ENCODE assay signal across 7 cellular contexts in the genomic region with DNA sequence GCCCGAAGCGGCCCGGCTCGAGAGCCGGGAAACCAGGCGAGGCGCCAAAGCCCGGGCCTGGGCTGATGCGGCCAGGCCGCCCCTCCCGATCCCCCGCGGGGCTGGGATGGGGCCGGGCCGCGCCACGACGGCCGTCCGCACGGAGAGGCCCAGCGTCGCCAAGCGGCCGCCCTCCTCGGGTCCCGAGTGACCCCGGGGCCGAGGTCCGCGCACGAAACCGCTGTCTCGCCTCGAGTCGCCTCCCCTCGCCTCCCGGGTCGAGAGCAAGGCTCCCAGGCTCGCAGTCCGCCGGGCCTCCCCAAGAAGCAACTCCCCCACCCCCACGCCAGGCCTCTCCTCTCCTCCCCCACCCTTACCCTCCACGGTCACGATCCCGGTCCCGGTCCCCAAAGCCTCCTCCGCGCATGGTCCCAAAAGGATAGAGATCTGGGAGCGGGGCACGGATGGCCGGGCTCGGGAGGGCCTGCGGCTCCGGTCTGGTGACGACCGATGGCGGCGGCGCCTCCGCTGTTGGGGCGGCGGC. TPM values are rescaled to one million over a fixed set of nuclear protein-coding genes. Genes with fewer than 3 reads are reported as not detected.
DNase-seq lines count a peak whose midpoint lies in the region; ATAC-seq, FAIRE-seq and TF ChIP-seq lines count a peak whose summit lies in the region.

No MANE protein-coding gene starts in this region.

- peak overlapping the region; percentile 99 for H3K4me3 Mint-ChIP-seq in activated CD8-positive, alpha-beta memory T cell treated with anti-CD3 and anti-CD28 coated beads, Interleukin-2, amount 10 ng/mL, durations not matched to agents 7 days and 5 days

- peaks cover 53% of the 10 kb centered on the region for H3K4me1 Mint-ChIP-seq in activated CD8-positive, alpha-beta memory T cell treated with anti-CD3 and anti-CD28 coated beads, Interleukin-2, amount 10 ng/mL, durations not matched to agents 7 days and 5 days

- peak overlapping the region; percentile 100 for H3K27ac ChIP-seq in mucosa of rectum (ENCODE audit: low read depth in 2 of 2, low read length in 2 of 2)

- H3K36me3 ChIP-seq in MG63 (peaks cover 49% of the 10 kb centered on the region), mucosa of rectum (ENCODE audit: control insufficient read depth in 2 of 2, insufficient read depth in 2 of 2, low read length in 2 of 2) (peaks cover 14 to 17% of the 10 kb centered on the region in 2 donors)

- FAIRE-seq in H54 (lab: Jason Lieb, UNC) = no peak

- DNase-seq in GM12865 (ENCODE audit: low read depth) (peak; percentile 64), H54 (ENCODE audit: insufficient read length, low spot score) (peak; percentile 17), MG63 (peak; percentile 73), epithelial cell of proximal tubule (ENCODE audit: low read depth) (no peak)
- peak; percentile 75 for DNase-seq in activated CD8-positive, alpha-beta memory T cell treated with anti-CD3 and anti-CD28 coated beads, Interleukin-2, amount 10 ng/mL, durations not matched to agents 7 days and 5 days
- DNase-seq in stimulated activated CD8-positive, alpha-beta memory T cell treated with anti-CD3 and anti-CD28 coated beads, Interleukin-7, amount 100 ng/mL, for 1 hour (ENCODE audit: low read depth in 2 of 2) = peak; percentile 15 to 29

- TF ChIP-seq CTCF in GM12865 (IDR thresholded peaks at IDR 0.05; ENCODE audit: insufficient read depth, low read depth, low read length, missing control alignments) (no peak), epithelial cell of proximal tubule (conservative IDR thresholded peaks at IDR 0.05; ENCODE audit: low read depth, low read length) (no peak)

- H3K9me3 ChIP-seq in MG63 (no peaks in the 10 kb centered on the region), mucosa of rectum (ENCODE audit: control insufficient read depth in 2 of 2, low read length in 2 of 2) (no peaks in the 10 kb centered on the region)

- H3K9me3 Mint-ChIP-seq in activated CD8-positive, alpha-beta memory T cell treated with anti-CD3 and anti-CD28 coated beads, Interleukin-2, amount 10 ng/mL, durations not matched to agents 7 days and 5 days (ENCODE audit: low read depth) = no peaks in the 10 kb centered on the region

- peak overlapping the region; percentile 100 for H3K27ac Mint-ChIP-seq in activated CD8-positive, alpha-beta memory T cell treated with anti-CD3 and anti-CD28 coated beads, Interleukin-2, amount 10 ng/mL, durations not matched to agents 7 days and 5 days

- H3K27me3 ChIP-seq in MG63 (no peaks in the 10 kb centered on the region), mucosa of rectum (ENCODE audit: control insufficient read depth in 2 of 2, insufficient read depth in 2 of 2, low read length in 2 of 2) (no peaks in the 10 kb centered on the region)

- H3K4me3 ChIP-seq in GM12865 (ENCODE audit: low read depth, low read length) (peak overlapping the region; percentile 93), MG63 (peak overlapping the region; percentile 100), epithelial cell of proximal tubule (ENCODE audit: low read depth, low read length) (peak overlapping the region; percentile 88), mucosa of rectum (ENCODE audit: low read length in 2 of 2) (peak overlapping the region; percentile 87 to 95)

- peaks cover 52% of the 10 kb centered on the region for H3K36me3 Mint-ChIP-seq in activated CD8-positive, alpha-beta memory T cell treated with anti-CD3 and anti-CD28 coated beads, Interleukin-2, amount 10 ng/mL, durations not matched to agents 7 days and 5 days

- H3K4me1 ChIP-seq in mucosa of rectum (ENCODE audit: control insufficient read depth in 2 of 2, insufficient read depth in 2 of 2, low read length in 2 of 2) = peaks cover 13 to 24% of the 10 kb centered on the region in 2 donors

- ATAC-seq in activated CD8-positive, alpha-beta memory T cell treated with anti-CD3 and anti-CD28 coated beads, Interleukin-2, amount 10 ng/mL, durations not matched to agents 7 days and 5 days = peak; percentile 41

- 0 out of 2 replicates have a peak, but pooled peaks have one; percentile 26 for TF ChIP-seq POLR2A in H54 (IDR thresholded peaks at IDR 0.05; ENCODE audit: low read depth, low read length)

- no peaks in the 10 kb centered on the region for H3K27me3 Mint-ChIP-seq in activated CD8-positive, alpha-beta memory T cell treated with anti-CD3 and anti-CD28 coated beads, Interleukin-2, amount 10 ng/mL, durations not matched to agents 7 days and 5 days

- peak overlapping the region; percentile 99 to 100 for H3K9ac ChIP-seq in mucosa of rectum (ENCODE audit: low read depth in 1 of 2, low read length in 2 of 2)

- CTCF ChIA-PET in activated CD8-positive, alpha-beta memory T cell treated with anti-CD3 and anti-CD28 coated beads, Interleukin-2, amount 10 ng/mL, durations not matched to agents 7 days and 5 days (lab: Charles Lee) = no interaction called here

RNA-seq across cellular contexts. Expression of a gene that starts 0.5 kb away (rescaled TPM):
- 246 and 311 TPM in 2 replicates for total RNA-seq in MG63 (2014; rRNA removed; shearing (Covaris generic); ENCODE audit: low replicate concordance)
- total RNA-seq in activated CD8-positive, alpha-beta memory T cell treated with anti-CD3 and anti-CD28 coated beads, Interleukin-2, amount 10 ng/mL, durations not matched to agents 7 days and 5 days = 100 to 1,000 TPM; 452 to 527 TPM
- total RNA-seq in epithelial cell of proximal tubule = 186 and 275 TPM in 2 replicates

RNA-seq across cellular contexts. Expression of a gene that starts 37.8 kb away (rescaled TPM):
- total RNA-seq in MG63 (2014; rRNA removed; shearing (Covaris generic); ENCODE audit: low replicate concordance) = 39.0 and 39.8 TPM in 2 replicates
- total RNA-seq in activated CD8-positive, alpha-beta memory T cell treated with anti-CD3 and anti-CD28 coated beads, Interleukin-2, amount 10 ng/mL, durations not matched to agents 7 days and 5 days = 1 to 10 TPM in 1 of 2 experiments, under 1 TPM in 1; 0.23 to 1.2 TPM
- 23.4 and 27.1 TPM in 2 replicates for total RNA-seq in epithelial cell of proximal tubule

RNA-seq across cellular contexts. Expression of a gene that starts 50.7 kb away (rescaled TPM):
- not detected in 2 replicates for total RNA-seq in MG63 (2014; rRNA removed; shearing (Covaris generic); ENCODE audit: low replicate concordance)
- not detected for total RNA-seq in activated CD8-positive, alpha-beta memory T cell treated with anti-CD3 and anti-CD28 coated beads, Interleukin-2, amount 10 ng/mL, durations not matched to agents 7 days and 5 days
- total RNA-seq in epithelial cell of proximal tubule = 0.07 TPM in 1 of 2 replicates, not detected in the other

Comparison
In these comparisons a context has a peak if more than half of its experiments do, and no peak if none do; other contexts are left out.
1. RNA of a gene that starts 37.8 kb away (total RNA-seq): 39.0 to 39.8 TPM in MG63 and 23.4 to 27.1 TPM in epithelial cell of proximal tubule; 0.23 to 1.2 TPM in activated CD8-positive, alpha-beta memory T cell treated with anti-CD3 and anti-CD28 coated beads, Interleukin-2, amount 10 ng/mL, durations not matched to agents 7 days and 5 days; every median in the first group is over 10 times any median in the second.
2. Peak in every context shown above with its lines, with median percentiles within 50 percentile points of each other: H3K4me3 ChIP-seq.